27 cellular contexts compared by ENCODE assay signal in the genomic region with DNA sequence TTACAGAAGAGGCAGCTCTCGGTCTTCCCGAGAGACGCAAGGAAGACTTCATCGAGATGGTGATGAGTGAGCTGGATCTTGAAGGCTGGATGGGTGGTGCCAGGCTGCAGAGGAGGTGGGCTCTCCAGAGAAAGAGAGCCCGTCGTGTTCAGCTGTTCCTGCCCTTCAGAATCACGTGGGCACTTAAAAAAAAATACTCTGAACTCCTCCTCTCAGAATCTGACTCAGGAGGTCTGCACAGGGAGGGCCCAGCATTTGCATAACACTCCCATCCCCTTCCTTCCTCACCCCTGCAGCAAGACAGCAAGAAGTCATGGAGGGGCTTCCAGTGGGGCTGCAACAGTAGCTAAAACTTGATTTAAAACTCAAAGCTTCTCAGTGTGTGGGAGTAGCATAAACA.
"Had no signal": no experiment of that assay in that cellular context is flagged by ENCODE, and none has a peak within 500 bp of the region (broad histone marks: within the 10 kb centered on the region; RNA-seq: fewer than 3 reads in every experiment).

No MANE protein-coding gene starts in this region.

- DNase-seq: activated CD4-positive, alpha-beta T cell treated with anti-CD3 and anti-CD28 coated beads for 1 hour; activated CD4-positive, alpha-beta T cell treated with anti-CD3 and anti-CD28 coated beads, Interleukin-2, amount 50 U/mL, for 1 hour; activated T-cell treated with anti-CD3 and anti-CD28 coated beads, Interleukin-2, amount 50 U/mL, for 1 hour; adrenal gland; effector memory CD4-positive, alpha-beta T cell; glutamatergic neuron; left ventricle myocardium superior; mammary epithelial cell; right lobe of liver; small intestine; stimulated activated CD4-positive, alpha-beta T cell treated with anti-CD3 and anti-CD28 coated beads, Interleukin-2, amount 100 ng/mL, for 24 hours; stimulated activated naive CD8-positive, alpha-beta T cell treated with anti-CD3 and anti-CD28 coated beads, Interleukin-15, amount 100 ng/mL, for 72 hours had no signal

- H3K36me3 Mint-ChIP-seq: stimulated activated effector memory CD8-positive, alpha-beta T cell treated with anti-CD3 and anti-CD28 coated beads, Interleukin-12 subunit alpha, Interleukin-12 subunit beta, amount 100 ng/mL, for 72 hours had no signal

- H3K4me1 Mint-ChIP-seq: activated T-helper 17 cell treated with anti-CD3 and anti-CD28 coated beads, Interleukin-2, amount 50 U/mL, for 72 hours; central memory CD8-positive, alpha-beta T cell; stimulated activated effector memory CD8-positive, alpha-beta T cell treated with anti-CD3 and anti-CD28 coated beads, Interleukin-12 subunit alpha, Interleukin-12 subunit beta, amount 100 ng/mL, for 72 hours; stimulated activated naive CD8-positive, alpha-beta T cell treated with anti-CD3 and anti-CD28 coated beads, Interleukin-15, amount 100 ng/mL, for 72 hours had no signal

- H3K27ac Mint-ChIP-seq: activated naive CD8-positive, alpha-beta T cell; activated T-helper 17 cell treated with anti-CD3 and anti-CD28 coated beads, Interleukin-2, amount 50 U/mL, for 72 hours; mesothelial cell of epicardium; natural killer cell treated with Interleukin-12 subunit alpha and Interleukin-12 subunit beta and Interleukin-15 and Interleukin-18, amount 100 ng/mL, for 72 hours; stimulated activated effector memory CD8-positive, alpha-beta T cell treated with anti-CD3 and anti-CD28 coated beads, Interleukin-12 subunit alpha, Interleukin-12 subunit beta, amount 100 ng/mL, for 72 hours had no signal

- H3K4me1 ChIP-seq: adrenal gland, breast epithelium, right lobe of liver, tibial nerve had no signal

- H3K9me3 ChIP-seq: adrenal gland, right lobe of liver had no signal

- H3K27me3 ChIP-seq: adrenal gland, breast epithelium, hepatocyte, right lobe of liver, tibial nerve had no signal

- H3K36me3 ChIP-seq: adrenal gland, breast epithelium, right lobe of liver, tibial nerve had no signal

- H3K79me2 ChIP-seq: hepatocyte had no signal

- H3K4me3 Mint-ChIP-seq: activated naive CD8-positive, alpha-beta T cell; activated T-helper 17 cell treated with anti-CD3 and anti-CD28 coated beads, Interleukin-2, amount 50 U/mL, for 72 hours; central memory CD8-positive, alpha-beta T cell; mesothelial cell of epicardium; natural killer cell treated with Interleukin-12 subunit alpha and Interleukin-12 subunit beta and Interleukin-15 and Interleukin-18, amount 100 ng/mL, for 72 hours; stimulated activated effector memory CD8-positive, alpha-beta T cell treated with anti-CD3 and anti-CD28 coated beads, Interleukin-12 subunit alpha, Interleukin-12 subunit beta, amount 100 ng/mL, for 72 hours; stimulated activated naive CD8-positive, alpha-beta T cell treated with anti-CD3 and anti-CD28 coated beads, Interleukin-15, amount 100 ng/mL, for 72 hours had no signal

- H3K4me2 ChIP-seq: hepatocyte had no signal

- H3K27me3 Mint-ChIP-seq: central memory CD8-positive, alpha-beta T cell; natural killer cell treated with Interleukin-12 subunit alpha and Interleukin-12 subunit beta and Interleukin-15 and Interleukin-18, amount 100 ng/mL, for 72 hours; stimulated activated naive CD8-positive, alpha-beta T cell treated with anti-CD3 and anti-CD28 coated beads, Interleukin-15, amount 100 ng/mL, for 72 hours had no signal

- H2AFZ ChIP-seq: hepatocyte had no signal

- H3K27ac ChIP-seq: adrenal gland, breast epithelium, hepatocyte, right lobe of liver, tibial nerve, VCaP had no signal

- FAIRE-seq: colon, endothelial cell of umbilical vein, frontal cortex, islet of Langerhans, small intestine had no signal

- ATAC-seq: activated T-helper 17 cell treated with anti-CD3 and anti-CD28 coated beads, Interleukin-2, amount 50 U/mL, for 72 hours; esophagus mucosa; left ventricle myocardium superior; natural killer cell treated with Interleukin-12 subunit alpha and Interleukin-12 subunit beta and Interleukin-15 and Interleukin-18, amount 100 ng/mL, for 72 hours; right lobe of liver; stimulated activated effector memory CD8-positive, alpha-beta T cell treated with anti-CD3 and anti-CD28 coated beads, Interleukin-12 subunit alpha, Interleukin-12 subunit beta, amount 100 ng/mL, for 72 hours; stimulated activated naive CD8-positive, alpha-beta T cell treated with anti-CD3 and anti-CD28 coated beads, Interleukin-15, amount 100 ng/mL, for 72 hours had no signal

- H3K4me3 ChIP-seq: adrenal gland, breast epithelium, hepatocyte, right lobe of liver, tibial nerve had no signal
